ENCODE assay signal across 15 cellular contexts in the genomic region with DNA sequence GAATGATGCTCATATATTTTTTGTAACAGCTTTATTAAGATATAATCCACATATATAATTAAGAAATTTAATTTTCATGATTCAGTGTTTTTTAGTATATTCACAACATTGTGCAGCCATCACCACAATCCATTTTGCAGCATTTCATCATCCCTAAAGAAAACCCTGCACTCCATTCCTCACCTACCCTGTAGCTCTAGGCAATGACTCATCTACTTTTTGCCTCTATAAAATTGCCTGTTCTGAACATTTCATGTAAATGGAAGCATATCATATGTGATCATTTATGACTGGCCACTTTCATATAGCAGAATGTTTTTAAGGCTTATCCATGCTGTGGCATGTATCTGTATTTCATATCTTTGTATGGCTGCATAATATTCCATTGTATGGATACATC.
DNase-seq lines count a peak whose midpoint lies in the region; TF ChIP-seq lines count a peak whose summit lies in the region.
"Had no signal": no experiment of that assay in that cellular context is flagged by ENCODE, and none has a peak within 500 bp of the region (broad histone marks: within the 10 kb centered on the region; RNA-seq: fewer than 3 reads in every experiment).

No MANE protein-coding gene starts in this region.

- DNase-seq in OCI-M1 (lab: John Stamatoyannopoulos, UW), result peak; percentile 10
- DNase-seq in amniotic epithelial cell (ENCODE audit: low read depth), result peak; percentile 9
- no peak for DNase-seq in endodermal cell
- DNase-seq in iris pigment epithelial cell (ENCODE audit: low read depth), result peak; percentile 49
- DNase-seq in cerebellum (ENCODE audit: low spot score), result no peak
- no peak for DNase-seq in head of caudate nucleus
- no peak for DNase-seq in SW 1271 (lab: John Stamatoyannopoulos, UW)
- DNase-seq: BE2C; CD4-positive, alpha-beta memory T cell; DMS79; EL; GOT3; H9 had no signal

- peak overlapping the region; percentile 12 for H3K4me3 ChIP-seq in endodermal cell (ENCODE audit: low read length)
- H3K4me3 ChIP-seq: A549 had no signal

- no peaks in the 10 kb centered on the region for H3K27me3 ChIP-seq in endodermal cell (ENCODE audit: control insufficient read depth, insufficient read depth, low read length, poor library complexity, severe bottlenecking)
- H3K27me3 ChIP-seq: BE2C had no signal

- H3K27ac ChIP-seq in endodermal cell (ENCODE audit: low read depth, low read length), result no peak overlapping the region
- H3K27ac ChIP-seq: A549, C4-2B had no signal

- intact Hi-C loops in head of caudate nucleus (cut with DNase I), result no loop called here

- peaks cover 18% of the 10 kb centered on the region for H3K9me3 Mint-ChIP-seq in endodermal cell

- H3K9me3 ChIP-seq in endodermal cell (ENCODE audit: control insufficient read depth, low read length), result peaks cover 26% of the 10 kb centered on the region
- H3K9me3 ChIP-seq: A549, BE2C had no signal

- peaks cover 2% of the 10 kb centered on the region for H3K4me1 Mint-ChIP-seq in endodermal cell
- H3K4me1 Mint-ChIP-seq: CD4-positive, alpha-beta memory T cell had no signal

- H3K36me3 Mint-ChIP-seq in endodermal cell (ENCODE audit: low read depth), result peaks cover 27% of the 10 kb centered on the region
- H3K36me3 Mint-ChIP-seq: CD4-positive, alpha-beta memory T cell had no signal

- H3K4me1 ChIP-seq in endodermal cell (ENCODE audit: control insufficient read depth, insufficient read depth, low read length), result no peaks in the 10 kb centered on the region
- H3K4me1 ChIP-seq: A549 had no signal

- no peak overlapping the region for H3K27ac Mint-ChIP-seq in endodermal cell
- H3K27ac Mint-ChIP-seq: CD4-positive, alpha-beta memory T cell had no signal

- no peak overlapping the region for H3K9ac ChIP-seq in endodermal cell (ENCODE audit: extremely low read depth, low read length, poor library complexity, severe bottlenecking)

- H3K4me3 Mint-ChIP-seq in endodermal cell, result no peak overlapping the region
- H3K4me3 Mint-ChIP-seq: CD4-positive, alpha-beta memory T cell; H9 had no signal

- no peaks in the 10 kb centered on the region for H3K27me3 Mint-ChIP-seq in endodermal cell (ENCODE audit: insufficient read depth)
- H3K27me3 Mint-ChIP-seq: CD4-positive, alpha-beta memory T cell had no signal

- H3K36me3 ChIP-seq in endodermal cell (ENCODE audit: control insufficient read depth, insufficient read depth, low read length), result peaks cover 26% of the 10 kb centered on the region
- H3K36me3 ChIP-seq: BE2C had no signal

- no peak for TF ChIP-seq CTCF in endodermal cell (conservative IDR thresholded peaks at IDR 0.05)

Comparison
In these comparisons a context has a peak if more than half of its experiments do, and no peak if none do; other contexts are left out.
1. DNase-seq: peak in OCI-M1 (single experiment), amniotic epithelial cell (single experiment) and iris pigment epithelial cell (single experiment); none in endodermal cell (single experiment), cerebellum (single experiment), head of caudate nucleus (0 of 42) and SW 1271 (0 of 2).